16 cellular contexts compared by ENCODE assay signal in the genomic region with DNA sequence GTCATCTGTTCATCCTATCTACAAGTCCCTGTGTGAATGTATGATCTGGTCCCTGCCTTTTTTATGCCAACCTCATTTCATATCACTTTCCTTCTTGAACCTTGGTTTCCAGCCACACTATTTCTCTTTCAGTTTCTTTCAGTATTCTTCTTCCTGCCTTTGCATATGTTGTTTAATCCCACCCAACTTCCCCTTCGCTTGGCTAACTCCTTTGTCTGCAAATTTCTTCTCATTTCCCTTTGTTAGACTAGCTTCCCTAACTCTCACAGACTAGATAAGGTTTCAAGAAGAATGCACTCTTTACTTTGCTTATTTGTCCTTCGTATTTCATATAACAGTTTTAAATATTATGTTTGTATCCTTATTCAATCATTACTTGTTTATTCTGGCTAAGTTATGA.
DNase-seq lines count a peak whose midpoint lies in the region; ATAC-seq and TF ChIP-seq lines count a peak whose summit lies in the region.
"Had no signal": no experiment of that assay in that cellular context is flagged by ENCODE, and none has a peak within 500 bp of the region (broad histone marks: within the 10 kb centered on the region; RNA-seq: fewer than 3 reads in every experiment).

No MANE protein-coding gene starts in this region.

- no peaks in the 10 kb centered on the region for H3K36me3 ChIP-seq in GM06990 (ENCODE audit: control insufficient read depth, insufficient read depth, low read length)
- H3K36me3 ChIP-seq in parathyroid adenoma (ENCODE audit: control insufficient read depth, insufficient read depth, low read length) = no peaks in the 10 kb centered on the region

- H3K9me3 Mint-ChIP-seq in WTC11 = peaks cover 8% of the 10 kb centered on the region

- H3K4me1 Mint-ChIP-seq in WTC11 = peaks cover 6% of the 10 kb centered on the region
- H3K4me1 Mint-ChIP-seq: CD4-positive, CD25-positive, alpha-beta regulatory T cell had no signal

- DNase-seq in GM06990 (ENCODE audit: extremely low read depth, insufficient read length) (peak; percentile 3), MV-4-11 (lab: John Stamatoyannopoulos, UW) (peak; percentile 92), WTC11 (ENCODE audit: low spot score) (no peak), DMS153 treated with DMSO at 0.1 percent for 48 hours (lab: John Stamatoyannopoulos, UW; ENCODE audit: unreplicated experiment) (no peak), GM20000 (ENCODE audit: low spot score) (no peak)
- no peak for DNase-seq in activated CD4-positive, alpha-beta T cell treated with anti-CD3 and anti-CD28 coated beads, Interleukin-2, amount 50 U/mL, for 1 hour
- DNase-seq: CD4-positive, CD25-positive, alpha-beta regulatory T cell; DMS79 treated with DMSO at 0.1 percent for 48 hours; GDM1; KG1; NCI-H1417 treated with DMSO at 0.1 percent for 48 hours; NCI-H2081; NCI-H524; NK-92 treated with Interleukin-12 subunit alpha and Interleukin-12 subunit beta, amount 100 ng/mL, for 24 hours; SHP77 had no signal

- no peaks in the 10 kb centered on the region for H3K4me1 ChIP-seq in parathyroid adenoma

- H3K27me3 ChIP-seq in GM06990 (replicated peaks; ENCODE audit: control insufficient read depth, insufficient read depth, low read length) (no peaks in the 10 kb centered on the region), parathyroid adenoma (ENCODE audit: control insufficient read depth, insufficient read depth, low read length) (no peaks in the 10 kb centered on the region)

- H3K4me2 ChIP-seq in parathyroid adenoma (ENCODE audit: low read length) = no peak overlapping the region

- peak overlapping the region; percentile 7; the same call in 1 of the 2 replicates for H3K27ac Mint-ChIP-seq in WTC11

- peak overlapping the region; percentile 51 for H2AFZ ChIP-seq in parathyroid adenoma

- no peak for ATAC-seq in WTC11

- no peak overlapping the region for H3K4me3 ChIP-seq in GM06990 (replicated peaks; ENCODE audit: low read depth, low read length)
- H3K4me3 ChIP-seq in parathyroid adenoma (ENCODE audit: low read depth, low read length) = no peak overlapping the region

- H3K79me2 ChIP-seq in parathyroid adenoma = no peaks in the 10 kb centered on the region

- no peaks in the 10 kb centered on the region for H3K36me3 Mint-ChIP-seq in WTC11
- H3K36me3 Mint-ChIP-seq: CD4-positive, CD25-positive, alpha-beta regulatory T cell had no signal

- POLR2A ChIA-PET in WTC11 (lab: Charles Lee) = no interaction called here

- H3K4me3 Mint-ChIP-seq in WTC11 = no peak overlapping the region
- H3K4me3 Mint-ChIP-seq: CD4-positive, CD25-positive, alpha-beta regulatory T cell had no signal

- no peak overlapping the region for H3K9ac ChIP-seq in parathyroid adenoma

- H3K27ac ChIP-seq in parathyroid adenoma = no peak overlapping the region

- no peak for TF ChIP-seq CTCF in GM06990 (IDR thresholded peaks at IDR 0.05; ENCODE audit: insufficient read depth, low read length, poor library complexity, severe bottlenecking)
- TF ChIP-seq CTCF in WTC11 (IDR thresholded peaks at IDR 0.05) = no peak
- no peak for TF ChIP-seq CTCF in parathyroid adenoma (IDR thresholded peaks at IDR 0.05)
- TF ChIP-seq CTCF in GM20000 (IDR thresholded peaks at IDR 0.05; ENCODE audit: extremely low read depth, missing control alignments) = no peak

- no peaks in the 10 kb centered on the region for H3K9me3 ChIP-seq in parathyroid adenoma (ENCODE audit: control insufficient read depth, low read length)

- H3K27me3 Mint-ChIP-seq in WTC11 (ENCODE audit: low read depth) = no peaks in the 10 kb centered on the region
- H3K27me3 Mint-ChIP-seq: CD4-positive, CD25-positive, alpha-beta regulatory T cell had no signal

- CTCF ChIA-PET in WTC11 (lab: Charles Lee) = no interaction called here

TF ChIP-seq in WTC11, 78 proteins besides CTCF, POLR2A, EP300 and RAD21:
- TF ChIP-seq ZNF138 (CRISPR knock-in tag; conservative IDR thresholded peaks at IDR 0.05) = no peak
- TF ChIP-seq SMAD4 (CRISPR knock-in tag; IDR thresholded peaks at IDR 0.05) = no peak
- TF ChIP-seq TEAD1 (CRISPR knock-in tag; IDR thresholded peaks at IDR 0.05) = no peak
- no peak for TF ChIP-seq HMGA2 (CRISPR knock-in tag; IDR thresholded peaks at IDR 0.05)
- TF ChIP-seq, protein P1, sequence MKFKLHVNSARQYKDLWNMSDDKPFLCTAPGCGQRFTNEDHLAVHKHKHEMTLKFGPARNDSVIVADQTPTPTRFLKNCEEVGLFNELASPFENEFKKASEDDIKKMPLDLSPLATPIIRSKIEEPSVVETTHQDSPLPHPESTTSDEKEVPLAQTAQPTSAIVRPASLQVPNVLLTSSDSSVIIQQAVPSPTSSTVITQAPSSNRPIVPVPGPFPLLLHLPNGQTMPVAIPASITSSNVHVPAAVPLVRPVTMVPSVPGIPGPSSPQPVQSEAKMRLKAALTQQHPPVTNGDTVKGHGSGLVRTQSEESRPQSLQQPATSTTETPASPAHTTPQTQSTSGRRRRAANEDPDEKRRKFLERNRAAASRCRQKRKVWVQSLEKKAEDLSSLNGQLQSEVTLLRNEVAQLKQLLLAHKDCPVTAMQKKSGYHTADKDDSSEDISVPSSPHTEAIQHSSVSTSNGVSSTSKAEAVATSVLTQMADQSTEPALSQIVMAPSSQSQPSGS (CRISPR knock-in tag; IDR thresholded peaks at IDR 0.05; ENCODE audit: borderline replicate concordance, low read depth) = no peak

Comparison
In these comparisons a context has a peak if more than half of its experiments do, and no peak if none do; other contexts are left out.
1. DNase-seq: peak in GM06990 (single experiment) and MV-4-11 (single experiment); none in WTC11 (single experiment), DMS153 treated with DMSO at 0.1 percent for 48 hours (single experiment), GM20000 (single experiment) and activated CD4-positive, alpha-beta T cell treated with anti-CD3 and anti-CD28 coated beads, Interleukin-2, amount 50 U/mL, for 1 hour (single experiment).